In the genomic region with DNA sequence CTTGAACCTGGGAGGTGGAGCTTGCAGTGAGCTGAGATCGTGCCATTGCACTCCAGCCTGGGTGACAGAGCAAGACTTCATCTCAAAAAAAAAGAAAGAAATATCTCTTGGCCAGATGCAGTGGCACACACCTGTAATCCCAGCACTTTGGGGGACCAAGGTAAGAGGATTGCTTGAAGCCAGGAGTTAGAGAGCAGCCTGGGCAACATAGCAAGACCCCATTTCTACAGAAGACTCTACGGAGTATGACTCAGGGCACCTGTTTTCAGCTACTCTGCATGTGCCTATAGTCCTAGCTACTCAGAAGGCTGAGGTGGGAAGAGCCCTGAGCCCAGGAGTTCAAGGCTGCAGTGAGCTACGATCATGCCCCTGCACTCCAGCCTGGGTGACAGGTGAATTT, we compare ENCODE assay signal across 10 cellular contexts. TPM values are rescaled to one million over a fixed set of nuclear protein-coding genes. Genes with fewer than 3 reads are reported as not detected.
A peak's percentile ranks its signal among the peaks of the same experiment; 100 is the strongest.
DNase-seq lines count a peak whose midpoint lies in the region; ATAC-seq and TF ChIP-seq lines count a peak whose summit lies in the region.
"Not testable (repeated sequence)": the region's sequence is repeated elsewhere in the genome, so short reads cannot be mapped to it uniquely, and the experiment has no call there.
"Had no signal": no experiment of that assay in that cellular context is flagged by ENCODE, and none has a peak within 500 bp of the region (broad histone marks: within the 10 kb centered on the region; RNA-seq: fewer than 3 reads in every experiment).

No MANE protein-coding gene starts in this region.

- intact Hi-C loops in psoas muscle (cut with DNase I) = not testable (repeated sequence)

- H3K27ac Mint-ChIP-seq in WTC11, endodermal cell: not testable (repeated sequence)

- not testable (repeated sequence) for H3K4me1 ChIP-seq in endodermal cell (ENCODE audit: control insufficient read depth, insufficient read depth, low read length); psoas muscle

- POLR2A ChIA-PET in WTC11 (lab: Charles Lee) = not testable (repeated sequence)

- peaks cover 14% of the 10 kb centered on the region for H3K4me1 Mint-ChIP-seq in WTC11
- H3K4me1 Mint-ChIP-seq in endodermal cell = not testable (repeated sequence)

- not testable (repeated sequence) for H3K9ac ChIP-seq in endodermal cell (ENCODE audit: extremely low read depth, low read length, poor library complexity, severe bottlenecking)

- not testable (repeated sequence) for ATAC-seq in WTC11, psoas muscle

- not testable (repeated sequence) for H3K4me3 ChIP-seq in endodermal cell (ENCODE audit: low read length)
- H3K4me3 ChIP-seq in psoas muscle = peak overlapping the region; percentile 60

- not testable (repeated sequence) for TF ChIP-seq CTCF in WTC11 (IDR thresholded peaks at IDR 0.05); endodermal cell (conservative IDR thresholded peaks at IDR 0.05); psoas muscle (IDR thresholded peaks at IDR 0.05)

- not testable (repeated sequence) for H3K9me3 Mint-ChIP-seq in WTC11, endodermal cell

- not testable (repeated sequence) for H3K27me3 Mint-ChIP-seq in WTC11 (ENCODE audit: low read depth); endodermal cell (ENCODE audit: insufficient read depth)

- H3K9me3 ChIP-seq in endodermal cell (ENCODE audit: control insufficient read depth, low read length); psoas muscle: not testable (repeated sequence)

- not testable (repeated sequence) for H3K36me3 Mint-ChIP-seq in WTC11; endodermal cell (ENCODE audit: low read depth)

- CTCF ChIA-PET in WTC11 (lab: Charles Lee) = interaction anchor here (1.4 to 3.8 kb wide), 2 partner anchors 23 to 196 kb away, joined by 4 to 26 read pairs; no protein-coding TSS in a partner anchor

- not testable (repeated sequence) for H3K27ac ChIP-seq in endodermal cell (ENCODE audit: low read depth, low read length)
- peak overlapping the region; percentile 80 for H3K27ac ChIP-seq in psoas muscle

- 92 to 98% methylated on average over 2 to 3 of the region's 3 CpGs for WGBS in endodermal cell (ENCODE audit: insufficient coverage in 1 of 2, insufficient read length in 1 of 2), 2 experiments
- WGBS in psoas muscle, 3 donors = 91 to 95% (median 94%) methylated on average over 3 of the region's 3 CpGs

- not testable (repeated sequence) for DNase-seq in WTC11 (ENCODE audit: low spot score); psoas muscle
- DNase-seq in endodermal cell = peak; percentile 21
- DNase-seq in islet precursor cell = peak; percentile 19

- not testable (repeated sequence) for H3K27me3 ChIP-seq in endodermal cell (ENCODE audit: control insufficient read depth, insufficient read depth, low read length, poor library complexity, severe bottlenecking); psoas muscle (ENCODE audit: insufficient read depth in 3 of 3, low read length in 2 of 3)

- H3K36me3 ChIP-seq in endodermal cell (ENCODE audit: control insufficient read depth, insufficient read depth, low read length); psoas muscle (ENCODE audit: insufficient read depth in 1 of 2, low read depth in 1 of 2): not testable (repeated sequence)

- H3K4me3 Mint-ChIP-seq in WTC11, endodermal cell: not testable (repeated sequence)

TF ChIP-seq in WTC11, 78 proteins besides CTCF, POLR2A, EP300 and RAD21:
- peak; percentile 33; the same call in 1 of the 2 replicates for TF ChIP-seq ZNF121 (CRISPR knock-in tag; IDR thresholded peaks at IDR 0.05)

RNA-seq across cellular contexts. Expression of gene PRPH2, which starts 19.6 kb away (rescaled TPM):
- total RNA-seq in WTC11 (2021) (1.0 to 1.9 TPM (median 1.6 TPM) in 3 replicates), endodermal cell (under 1 TPM; 0.35 to 0.40 TPM), psoas muscle (1 to 10 TPM; 1.8 to 4.9 (median 3.1) TPM)
- polyA plus RNA-seq in endodermal cell (2013, experiment 1 of 2) = 0.11 TPM
- polyA plus RNA-seq in endodermal cell (2013, experiment 2 of 2) = not detected
- polyA plus RNA-seq in psoas muscle = 1 to 10 TPM in 1 of 3 donors, under 1 TPM in 2; 0.13 to 2.8 (median 0.66) TPM
- total RNA-seq: CD4-positive, alpha-beta memory T cell; CD4-positive, CD25-positive, alpha-beta regulatory T cell; Daoy; G401; GM12878 had no signal
- polyA plus RNA-seq: CD14-positive monocyte had no signal

RNA-seq across cellular contexts. Expression of gene TBCC, which starts 43.1 kb away (rescaled TPM):
- 24.7 to 27.3 TPM (median 25.0 TPM) in 3 replicates for total RNA-seq in WTC11 (2021)
- 10 to 100 TPM; 16.7 to 21.9 TPM for total RNA-seq in endodermal cell
- 28.6 TPM for polyA plus RNA-seq in endodermal cell (2013, experiment 1 of 2)
- 21.4 TPM for polyA plus RNA-seq in endodermal cell (2013, experiment 2 of 2)
- 10 to 100 TPM; 17.0 to 26.9 (median 18.9) TPM for total RNA-seq in psoas muscle
- 10 to 100 TPM; 13.1 to 41.3 (median 29.8) TPM for polyA plus RNA-seq in psoas muscle
